ENCODE assay signal across 8 cellular contexts in the genomic region with DNA sequence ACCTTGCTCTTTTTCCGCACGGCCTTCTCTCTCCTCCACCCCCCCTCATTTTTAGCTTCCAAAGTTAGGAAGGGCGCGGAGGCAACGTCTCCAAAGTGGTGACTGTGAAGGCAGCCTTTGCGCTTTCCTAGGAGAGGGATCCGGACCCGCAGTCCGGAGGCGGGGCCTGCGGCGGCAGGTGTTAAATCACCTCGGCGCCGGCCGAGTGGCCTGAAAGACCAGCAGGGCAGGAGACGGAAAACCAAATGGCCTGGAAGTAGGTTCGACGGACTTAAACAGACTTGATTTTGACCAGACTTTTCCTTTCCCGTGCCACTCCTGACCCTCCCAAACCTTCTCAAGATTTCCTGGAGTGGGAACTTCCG. TPM values are rescaled to one million over a fixed set of nuclear protein-coding genes. Genes with fewer than 3 reads are reported as not detected.
DNase-seq lines count a peak whose midpoint lies in the region; ATAC-seq and TF ChIP-seq lines count a peak whose summit lies in the region.

No MANE protein-coding gene starts in this region.

- no peak for TF ChIP-seq EP300 in ovary (IDR thresholded peaks at IDR 0.05)

- H3K4me1 ChIP-seq in OCI-LY3 (ENCODE audit: low read length), result peaks cover 21% of the 10 kb centered on the region
- H3K4me1 ChIP-seq in ovary (ENCODE audit: insufficient read depth), result peaks cover 8% of the 10 kb centered on the region

- peaks cover 47% of the 10 kb centered on the region for H4K20me1 ChIP-seq in OCI-LY3 (ENCODE audit: insufficient read depth, low read length)

- 0 to 1% (median 0%) methylated on average over 21 of the region's 21 CpGs for WGBS in ovary, 3 donors

- H3K27ac ChIP-seq in OCI-LY3 (ENCODE audit: low read length) (peak overlapping the region; percentile 78), ovary (peak overlapping the region; percentile 85 to 89)

- DNase-seq in NCI-H82 (lab: John Stamatoyannopoulos, UW), result peak; percentile 66
- no peak for DNase-seq in NCI-H82 treated with DMSO at 0.1 percent for 48 hours (lab: John Stamatoyannopoulos, UW; ENCODE audit: unreplicated experiment)
- peak; percentile 51 for DNase-seq in activated naive CD4-positive, alpha-beta T cell treated with anti-CD3 and anti-CD28 coated beads, Interleukin-2, amount 50 U/mL, for 16 hours
- peak in 37 of 42 donors; percentile 8 to 66 (median 33) for DNase-seq in head of caudate nucleus
- DNase-seq in ovary, result peak in 4 of 5 donors; percentile 37 to 71 (median 52)

- H3K27me3 ChIP-seq in OCI-LY3 (ENCODE audit: low read depth, low read length) (no peaks in the 10 kb centered on the region), ovary (no peaks in the 10 kb centered on the region)

- H3K36me3 ChIP-seq in OCI-LY3 (replicated peaks; ENCODE audit: low read depth, low read length), result peaks cover 18% of the 10 kb centered on the region
- no peaks in the 10 kb centered on the region for H3K36me3 ChIP-seq in ovary

- peak overlapping the region; percentile 96 for H3K9ac ChIP-seq in OCI-LY3 (ENCODE audit: low read length)

- peaks cover 5% of the 10 kb centered on the region for H3K9me3 ChIP-seq in OCI-LY3 (ENCODE audit: insufficient read depth, low read length)
- H3K9me3 ChIP-seq in ovary, result no peaks in the 10 kb centered on the region

- TF ChIP-seq CTCF in OCI-LY3 (IDR thresholded peaks at IDR 0.05; ENCODE audit: low read depth, low read length) (no peak), ovary (IDR thresholded peaks at IDR 0.05) (no peak)

- H3K79me2 ChIP-seq in OCI-LY3 (ENCODE audit: low read length), result peaks cover 63% of the 10 kb centered on the region

- H3K4me3 ChIP-seq in OCI-LY3 (ENCODE audit: low read length) (peak overlapping the region; percentile 100), ovary (peak overlapping the region; percentile 79)

- intact Hi-C loops in head of caudate nucleus (cut with DNase I), result no loop called here
- intact Hi-C loops in ovary (cut with DNase I), result no loop called here

- ATAC-seq in HG02943 (IDR thresholded peaks at IDR 0.05; ENCODE audit: low read depth, unreplicated experiment) (peak; percentile 18), GM18870 (IDR thresholded peaks at IDR 0.05; ENCODE audit: unreplicated experiment) (no peak)

- peak overlapping the region; percentile 69 for H3K4me2 ChIP-seq in OCI-LY3 (ENCODE audit: low read length)

- no peak for TF ChIP-seq POLR2A in ovary (IDR thresholded peaks at IDR 0.05)

- H2AFZ ChIP-seq in OCI-LY3 (ENCODE audit: low read depth, low read length), result peak overlapping the region; percentile 91; the same call in 1 of the 2 replicates

RNA-seq across cellular contexts. Expression of a gene that starts 0.6 kb away (rescaled TPM):
- 10 to 100 TPM; 23.8 to 89.2 (median 71.0) TPM for total RNA-seq in ovary
- 100 to 1,000 TPM in 1 of 2 donors, 10 to 100 TPM in 1; 41.7 to 132 TPM for polyA plus RNA-seq in ovary
